6 cellular contexts compared by ENCODE assay signal in genomic region chr16:85942659-85943058, GRCh38. TPM values are rescaled to one million over a fixed set of nuclear protein-coding genes. Genes with fewer than 3 reads are reported as not detected.
"Had no signal": no experiment of that assay in that cellular context is flagged by ENCODE, and none has a peak within 500 bp of the region (broad histone marks: within the 10 kb centered on the region; RNA-seq: fewer than 3 reads in every experiment).

No MANE protein-coding gene starts in this region.

RNA-seq across cellular contexts. Expression of gene IRF8, which starts 43.7 kb away (rescaled TPM):
- total RNA-seq: LHCN-M2, MCF 10A, NCI-H460, PC-9, RPMI7951, SJCRH30 had no signal
